10 cellular contexts compared by ENCODE assay signal in the genomic region with DNA sequence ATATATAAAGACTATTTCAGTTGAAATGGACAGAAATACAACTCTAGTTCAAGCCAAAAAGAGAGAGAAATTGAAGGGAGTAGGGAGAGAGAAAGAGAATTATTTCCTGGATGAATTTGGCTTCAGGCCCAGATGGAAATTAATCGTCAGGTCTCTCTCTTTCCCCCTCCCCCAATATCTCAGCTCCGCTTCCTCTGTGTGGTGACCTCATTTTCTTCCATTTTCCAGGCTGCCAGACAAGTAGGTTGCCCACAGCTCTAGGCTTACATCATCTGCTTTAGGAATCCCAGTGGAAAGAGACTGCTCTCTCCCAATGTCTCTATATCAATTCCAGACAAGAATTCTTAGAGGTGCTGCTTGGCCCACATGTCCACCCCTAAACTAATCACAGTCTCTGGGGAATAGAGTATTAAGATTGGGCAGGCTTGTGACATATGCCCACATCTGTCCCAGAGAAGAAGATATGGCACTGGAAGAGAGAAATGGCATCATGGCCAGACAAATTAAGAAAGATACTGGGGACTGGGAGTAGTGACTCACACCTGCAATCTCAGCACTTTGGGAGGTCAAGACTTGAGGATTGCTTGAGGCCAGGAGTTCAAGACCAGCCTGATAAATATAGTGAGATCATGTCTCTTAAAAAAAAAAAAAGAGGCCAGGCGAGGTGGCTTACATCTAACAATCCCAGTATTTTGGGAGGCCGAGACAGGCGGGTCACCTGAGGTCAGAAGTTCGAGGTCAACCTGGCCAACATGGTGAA. TPM values are rescaled to one million over a fixed set of nuclear protein-coding genes. Genes with fewer than 3 reads are reported as not detected.
DNase-seq lines count a peak whose midpoint lies in the region; ATAC-seq, FAIRE-seq and TF ChIP-seq lines count a peak whose summit lies in the region.
"Had no signal": no experiment of that assay in that cellular context is flagged by ENCODE, and none has a peak within 500 bp of the region (broad histone marks: within the 10 kb centered on the region; RNA-seq: fewer than 3 reads in every experiment).

No MANE protein-coding gene starts in this region.

- H3K27me3 ChIP-seq in A673 (replicated peaks; ENCODE audit: insufficient read depth, low read depth, low read length, poor library complexity) = no peaks in the 10 kb centered on the region
- H3K27me3 ChIP-seq: testis had no signal

- CTCF ChIA-PET in A673 (lab: Charles Lee) = no interaction called here

- POLR2A ChIA-PET in A673 (lab: Charles Lee; ENCODE audit: low non-redundant PET) = no interaction called here

- intact Hi-C loops in A673 (cut with micrococcal nuclease; ENCODE audit: unreplicated experiment) = no loop called here

- H3K4me3 ChIP-seq in A673 (ENCODE audit: low read depth, low read length, poor library complexity, severe bottlenecking) (no peak overlapping the region), fibroblast of the aortic adventitia (ENCODE audit: low read depth, low read length) (no peak overlapping the region)
- H3K4me3 ChIP-seq: testis had no signal

- peaks cover 11% of the 10 kb centered on the region for H3K4me1 ChIP-seq in A673 (ENCODE audit: insufficient read depth, low read length, poor library complexity, severe bottlenecking)
- H3K4me1 ChIP-seq: testis had no signal

- no peak for TF ChIP-seq CTCF in A673 (conservative IDR thresholded peaks at IDR 0.05; ENCODE audit: low read depth, low read length)
- TF ChIP-seq CTCF in fibroblast of the aortic adventitia (IDR thresholded peaks at IDR 0.05; ENCODE audit: insufficient read depth, low read length) = no peak

- FAIRE-seq in HTR-8/SVneo (lab: Jason Lieb, UNC) = peak; percentile 16
- peak; percentile 20 for FAIRE-seq in RCC 7860 (lab: Jason Lieb, UNC)

- ATAC-seq in GM21423 (IDR thresholded peaks at IDR 0.05; ENCODE audit: unreplicated experiment) (no peak), HG03342 (IDR thresholded peaks at IDR 0.05; ENCODE audit: unreplicated experiment) (no peak), GM18511 (IDR thresholded peaks at IDR 0.05; ENCODE audit: unreplicated experiment) (no peak)

- H3K27ac ChIP-seq in A673 (ENCODE audit: low read depth, low read length, poor library complexity, severe bottlenecking) = peak overlapping the region; percentile 44
- H3K27ac ChIP-seq: testis had no signal

- DNase-seq in A673 (ENCODE audit: low spot score) = peak; percentile 78
- DNase-seq in HTR-8/SVneo (ENCODE audit: insufficient read length, low spot score) = peak; percentile 38
- DNase-seq in RCC 7860 (ENCODE audit: low spot score) = peak; percentile 73
- peak; percentile 45 for DNase-seq in fibroblast of the aortic adventitia (ENCODE audit: low read depth)
- DNase-seq in GOT3 (lab: John Stamatoyannopoulos, UW) = no peak
- DNase-seq: activated naive CD4-positive, alpha-beta T cell treated with anti-CD3 and anti-CD28 coated beads, Interleukin-2, amount 10 ng/mL, durations not matched to agents 7 days and 5 days; testis had no signal

- H3K36me3 ChIP-seq in A673 (ENCODE audit: insufficient read depth, low read length, poor library complexity, severe bottlenecking) = no peaks in the 10 kb centered on the region

- no peaks in the 10 kb centered on the region for H3K9me3 ChIP-seq in A673 (ENCODE audit: low read depth, low read length, poor library complexity, severe bottlenecking)
- H3K9me3 ChIP-seq: testis had no signal

- BruUV-seq in A673 (replicated peaks; lab: Mats Ljungman, UMichigan) = no TSS peak

RNA-seq across cellular contexts. Expression of gene CFAP36, which starts 37.2 kb away (rescaled TPM):
- total RNA-seq in A673 (2021) (35.2 and 35.7 TPM in 2 replicates), fibroblast of the aortic adventitia (ENCODE audit: low replicate concordance) (25.2 and 46.1 TPM in 2 replicates)
